ENCODE assay signal across 1 cellular context in the genomic region with DNA sequence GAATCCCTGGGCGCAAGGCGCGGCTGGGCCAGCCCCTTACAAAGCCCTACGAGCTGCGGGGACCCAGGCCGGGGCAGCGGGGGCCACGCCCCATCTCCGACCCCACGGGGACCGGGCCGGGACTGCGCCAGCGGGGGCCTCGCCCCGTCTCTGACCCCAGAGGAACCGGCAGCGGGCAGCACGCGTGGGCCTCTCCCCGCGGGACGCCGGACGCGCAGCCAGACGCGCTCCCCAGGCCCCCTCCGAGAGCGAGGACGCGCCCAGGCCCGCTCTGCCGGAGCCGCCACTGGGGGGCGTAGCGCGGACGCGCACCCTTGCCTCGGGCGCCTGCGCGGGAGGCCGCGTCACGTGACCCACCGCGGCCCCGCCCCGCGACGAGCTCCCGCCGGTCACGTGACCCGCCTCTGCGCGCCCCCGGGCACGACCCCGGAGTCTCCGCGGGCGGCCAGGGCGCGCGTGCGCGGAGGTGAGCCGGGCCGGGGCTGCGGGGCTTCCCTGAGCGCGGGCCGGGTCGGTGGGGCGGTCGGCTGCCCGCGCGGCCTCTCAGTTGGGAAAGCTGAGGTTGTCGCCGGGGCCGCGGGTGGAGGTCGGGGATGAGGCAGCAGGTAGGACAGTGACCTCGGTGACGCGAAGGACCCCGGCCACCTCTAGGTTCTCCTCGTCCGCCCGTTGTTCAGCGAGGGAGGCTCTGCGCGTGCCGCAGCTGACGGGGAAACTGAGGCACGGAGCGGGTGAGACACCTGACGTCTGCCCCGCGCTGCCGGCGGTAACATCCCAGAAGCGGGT.
TF ChIP-seq lines count a peak whose summit lies in the region.

A gene (plus strand): TSS at position 422 of the 786 bp plus-strand sequence. CDS start 3,006 bp downstream, outside the sequence.

TF ChIP-seq in HepG2, 621 proteins besides CTCF, POLR2A, EP300 and RAD21 (continued from another document and continues in another):
- TF ChIP-seq NONO (IDR thresholded peaks at IDR 0.05), result no peak
- TF ChIP-seq NONO (CRISPR knock-in tag; conservative IDR thresholded peaks at IDR 0.05), result peak; percentile 82
- TF ChIP-seq, protein P1, sequence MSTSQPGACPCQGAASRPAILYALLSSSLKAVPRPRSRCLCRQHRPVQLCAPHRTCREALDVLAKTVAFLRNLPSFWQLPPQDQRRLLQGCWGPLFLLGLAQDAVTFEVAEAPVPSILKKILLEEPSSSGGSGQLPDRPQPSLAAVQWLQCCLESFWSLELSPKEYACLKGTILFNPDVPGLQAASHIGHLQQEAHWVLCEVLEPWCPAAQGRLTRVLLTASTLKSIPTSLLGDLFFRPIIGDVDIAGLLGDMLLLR (CRISPR knock-in tag; IDR thresholded peaks at IDR 0.05), result 0 out of 2 replicates have a peak, but pooled peaks have one; percentile 19
- TF ChIP-seq HDAC1 (CRISPR knock-in tag; IDR thresholded peaks at IDR 0.05), result peak; percentile 67
- TF ChIP-seq PTBP1 (IDR thresholded peaks at IDR 0.05; ENCODE audit: low read depth, low read length, poor library complexity, severe bottlenecking), result peak; percentile 86
- peak; percentile 47; the same call in 1 of the 2 replicates for TF ChIP-seq MEF2D (CRISPR knock-in tag; IDR thresholded peaks at IDR 0.05)
- peak; percentile 49; the same call in 1 of the 2 replicates for TF ChIP-seq ZNF713 (CRISPR knock-in tag; IDR thresholded peaks at IDR 0.05)
- 0 out of 2 replicates have a peak, but pooled peaks have one; percentile 21 for TF ChIP-seq ZNF724P (CRISPR knock-in tag; IDR thresholded peaks at IDR 0.05; ENCODE audit: borderline replicate concordance)
- TF ChIP-seq, protein P2, sequence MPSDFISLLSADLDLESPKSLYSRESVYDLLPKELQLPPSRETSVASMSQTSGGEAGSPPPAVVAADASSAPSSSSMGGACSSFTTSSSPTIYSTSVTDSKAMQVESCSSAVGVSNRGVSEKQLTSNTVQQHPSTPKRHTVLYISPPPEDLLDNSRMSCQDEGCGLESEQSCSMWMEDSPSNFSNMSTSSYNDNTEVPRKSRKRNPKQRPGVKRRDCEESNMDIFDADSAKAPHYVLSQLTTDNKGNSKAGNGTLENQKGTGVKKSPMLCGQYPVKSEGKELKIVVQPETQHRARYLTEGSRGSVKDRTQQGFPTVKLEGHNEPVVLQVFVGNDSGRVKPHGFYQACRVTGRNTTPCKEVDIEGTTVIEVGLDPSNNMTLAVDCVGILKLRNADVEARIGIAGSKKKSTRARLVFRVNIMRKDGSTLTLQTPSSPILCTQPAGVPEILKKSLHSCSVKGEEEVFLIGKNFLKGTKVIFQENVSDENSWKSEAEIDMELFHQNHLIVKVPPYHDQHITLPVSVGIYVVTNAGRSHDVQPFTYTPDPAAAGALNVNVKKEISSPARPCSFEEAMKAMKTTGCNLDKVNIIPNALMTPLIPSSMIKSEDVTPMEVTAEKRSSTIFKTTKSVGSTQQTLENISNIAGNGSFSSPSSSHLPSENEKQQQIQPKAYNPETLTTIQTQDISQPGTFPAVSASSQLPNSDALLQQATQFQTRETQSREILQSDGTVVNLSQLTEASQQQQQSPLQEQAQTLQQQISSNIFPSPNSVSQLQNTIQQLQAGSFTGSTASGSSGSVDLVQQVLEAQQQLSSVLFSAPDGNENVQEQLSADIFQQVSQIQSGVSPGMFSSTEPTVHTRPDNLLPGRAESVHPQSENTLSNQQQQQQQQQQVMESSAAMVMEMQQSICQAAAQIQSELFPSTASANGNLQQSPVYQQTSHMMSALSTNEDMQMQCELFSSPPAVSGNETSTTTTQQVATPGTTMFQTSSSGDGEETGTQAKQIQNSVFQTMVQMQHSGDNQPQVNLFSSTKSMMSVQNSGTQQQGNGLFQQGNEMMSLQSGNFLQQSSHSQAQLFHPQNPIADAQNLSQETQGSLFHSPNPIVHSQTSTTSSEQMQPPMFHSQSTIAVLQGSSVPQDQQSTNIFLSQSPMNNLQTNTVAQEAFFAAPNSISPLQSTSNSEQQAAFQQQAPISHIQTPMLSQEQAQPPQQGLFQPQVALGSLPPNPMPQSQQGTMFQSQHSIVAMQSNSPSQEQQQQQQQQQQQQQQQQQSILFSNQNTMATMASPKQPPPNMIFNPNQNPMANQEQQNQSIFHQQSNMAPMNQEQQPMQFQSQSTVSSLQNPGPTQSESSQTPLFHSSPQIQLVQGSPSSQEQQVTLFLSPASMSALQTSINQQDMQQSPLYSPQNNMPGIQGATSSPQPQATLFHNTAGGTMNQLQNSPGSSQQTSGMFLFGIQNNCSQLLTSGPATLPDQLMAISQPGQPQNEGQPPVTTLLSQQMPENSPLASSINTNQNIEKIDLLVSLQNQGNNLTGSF (CRISPR knock-in tag; IDR thresholded peaks at IDR 0.05), result peak; percentile 48; the same call in 1 of the 2 replicates
- TF ChIP-seq, protein P3, sequence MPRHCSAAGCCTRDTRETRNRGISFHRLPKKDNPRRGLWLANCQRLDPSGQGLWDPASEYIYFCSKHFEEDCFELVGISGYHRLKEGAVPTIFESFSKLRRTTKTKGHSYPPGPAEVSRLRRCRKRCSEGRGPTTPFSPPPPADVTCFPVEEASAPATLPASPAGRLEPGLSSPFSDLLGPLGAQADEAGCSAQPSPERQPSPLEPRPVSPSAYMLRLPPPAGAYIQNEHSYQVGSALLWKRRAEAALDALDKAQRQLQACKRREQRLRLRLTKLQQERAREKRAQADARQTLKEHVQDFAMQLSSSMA (CRISPR knock-in tag; IDR thresholded peaks at IDR 0.05), result no peak
- TF ChIP-seq, protein P4, sequence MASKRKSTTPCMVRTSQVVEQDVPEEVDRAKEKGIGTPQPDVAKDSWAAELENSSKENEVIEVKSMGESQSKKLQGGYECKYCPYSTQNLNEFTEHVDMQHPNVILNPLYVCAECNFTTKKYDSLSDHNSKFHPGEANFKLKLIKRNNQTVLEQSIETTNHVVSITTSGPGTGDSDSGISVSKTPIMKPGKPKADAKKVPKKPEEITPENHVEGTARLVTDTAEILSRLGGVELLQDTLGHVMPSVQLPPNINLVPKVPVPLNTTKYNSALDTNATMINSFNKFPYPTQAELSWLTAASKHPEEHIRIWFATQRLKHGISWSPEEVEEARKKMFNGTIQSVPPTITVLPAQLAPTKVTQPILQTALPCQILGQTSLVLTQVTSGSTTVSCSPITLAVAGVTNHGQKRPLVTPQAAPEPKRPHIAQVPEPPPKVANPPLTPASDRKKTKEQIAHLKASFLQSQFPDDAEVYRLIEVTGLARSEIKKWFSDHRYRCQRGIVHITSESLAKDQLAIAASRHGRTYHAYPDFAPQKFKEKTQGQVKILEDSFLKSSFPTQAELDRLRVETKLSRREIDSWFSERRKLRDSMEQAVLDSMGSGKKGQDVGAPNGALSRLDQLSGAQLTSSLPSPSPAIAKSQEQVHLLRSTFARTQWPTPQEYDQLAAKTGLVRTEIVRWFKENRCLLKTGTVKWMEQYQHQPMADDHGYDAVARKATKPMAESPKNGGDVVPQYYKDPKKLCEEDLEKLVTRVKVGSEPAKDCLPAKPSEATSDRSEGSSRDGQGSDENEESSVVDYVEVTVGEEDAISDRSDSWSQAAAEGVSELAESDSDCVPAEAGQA (IDR thresholded peaks at IDR 0.05; ENCODE audit: low read depth), result no peak
- TF ChIP-seq, protein P4 (CRISPR knock-in tag; IDR thresholded peaks at IDR 0.05; ENCODE audit: borderline replicate concordance), result no peak; the same call in 1 of the 2 replicates
- TF ChIP-seq ZMAT3 (CRISPR knock-in tag; conservative IDR thresholded peaks at IDR 0.05), result peak; percentile 24; the same call in 1 of the 2 replicates
- TF ChIP-seq ZMYM4 (CRISPR knock-in tag; IDR thresholded peaks at IDR 0.05), result peak; percentile 85; the same call in 1 of the 2 replicates
- no peak; the same call in 1 of the 2 replicates for TF ChIP-seq HDAC2 (CRISPR knock-in tag; IDR thresholded peaks at IDR 0.05)
- TF ChIP-seq ZNF644 (CRISPR knock-in tag; IDR thresholded peaks at IDR 0.05; ENCODE audit: low read depth), result no peak
- 0 out of 2 replicates have a peak, but pooled peaks have one; percentile 11 for TF ChIP-seq ONECUT2 (CRISPR knock-in tag; IDR thresholded peaks at IDR 0.05)
- TF ChIP-seq, protein P5, sequence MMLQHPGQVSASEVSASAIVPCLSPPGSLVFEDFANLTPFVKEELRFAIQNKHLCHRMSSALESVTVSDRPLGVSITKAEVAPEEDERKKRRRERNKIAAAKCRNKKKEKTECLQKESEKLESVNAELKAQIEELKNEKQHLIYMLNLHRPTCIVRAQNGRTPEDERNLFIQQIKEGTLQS (CRISPR knock-in tag; IDR thresholded peaks at IDR 0.05), result peak; percentile 36; the same call in 1 of the 2 replicates
- TF ChIP-seq ZNF350 (CRISPR knock-in tag; IDR thresholded peaks at IDR 0.05; ENCODE audit: borderline replicate concordance, low read depth), result no peak
- TF ChIP-seq RBFOX2 (IDR thresholded peaks at IDR 0.05; ENCODE audit: low read depth, low read length), result peak; percentile 90
- TF ChIP-seq, protein P6, sequence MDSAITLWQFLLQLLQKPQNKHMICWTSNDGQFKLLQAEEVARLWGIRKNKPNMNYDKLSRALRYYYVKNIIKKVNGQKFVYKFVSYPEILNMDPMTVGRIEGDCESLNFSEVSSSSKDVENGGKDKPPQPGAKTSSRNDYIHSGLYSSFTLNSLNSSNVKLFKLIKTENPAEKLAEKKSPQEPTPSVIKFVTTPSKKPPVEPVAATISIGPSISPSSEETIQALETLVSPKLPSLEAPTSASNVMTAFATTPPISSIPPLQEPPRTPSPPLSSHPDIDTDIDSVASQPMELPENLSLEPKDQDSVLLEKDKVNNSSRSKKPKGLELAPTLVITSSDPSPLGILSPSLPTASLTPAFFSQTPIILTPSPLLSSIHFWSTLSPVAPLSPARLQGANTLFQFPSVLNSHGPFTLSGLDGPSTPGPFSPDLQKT (CRISPR knock-in tag; IDR thresholded peaks at IDR 0.05; ENCODE audit: borderline replicate concordance), result peak; percentile 79; the same call in 1 of the 2 replicates
- TF ChIP-seq, protein P7, sequence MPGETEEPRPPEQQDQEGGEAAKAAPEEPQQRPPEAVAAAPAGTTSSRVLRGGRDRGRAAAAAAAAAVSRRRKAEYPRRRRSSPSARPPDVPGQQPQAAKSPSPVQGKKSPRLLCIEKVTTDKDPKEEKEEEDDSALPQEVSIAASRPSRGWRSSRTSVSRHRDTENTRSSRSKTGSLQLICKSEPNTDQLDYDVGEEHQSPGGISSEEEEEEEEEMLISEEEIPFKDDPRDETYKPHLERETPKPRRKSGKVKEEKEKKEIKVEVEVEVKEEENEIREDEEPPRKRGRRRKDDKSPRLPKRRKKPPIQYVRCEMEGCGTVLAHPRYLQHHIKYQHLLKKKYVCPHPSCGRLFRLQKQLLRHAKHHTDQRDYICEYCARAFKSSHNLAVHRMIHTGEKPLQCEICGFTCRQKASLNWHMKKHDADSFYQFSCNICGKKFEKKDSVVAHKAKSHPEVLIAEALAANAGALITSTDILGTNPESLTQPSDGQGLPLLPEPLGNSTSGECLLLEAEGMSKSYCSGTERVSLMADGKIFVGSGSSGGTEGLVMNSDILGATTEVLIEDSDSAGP (CRISPR knock-in tag; IDR thresholded peaks at IDR 0.05; ENCODE audit: borderline replicate concordance), result peak; percentile 52; the same call in 1 of the 2 replicates
- TF ChIP-seq ZNF431 (CRISPR knock-in tag; IDR thresholded peaks at IDR 0.05; ENCODE audit: borderline replicate concordance, low read depth), result peak; percentile 92
- TF ChIP-seq, protein P8, sequence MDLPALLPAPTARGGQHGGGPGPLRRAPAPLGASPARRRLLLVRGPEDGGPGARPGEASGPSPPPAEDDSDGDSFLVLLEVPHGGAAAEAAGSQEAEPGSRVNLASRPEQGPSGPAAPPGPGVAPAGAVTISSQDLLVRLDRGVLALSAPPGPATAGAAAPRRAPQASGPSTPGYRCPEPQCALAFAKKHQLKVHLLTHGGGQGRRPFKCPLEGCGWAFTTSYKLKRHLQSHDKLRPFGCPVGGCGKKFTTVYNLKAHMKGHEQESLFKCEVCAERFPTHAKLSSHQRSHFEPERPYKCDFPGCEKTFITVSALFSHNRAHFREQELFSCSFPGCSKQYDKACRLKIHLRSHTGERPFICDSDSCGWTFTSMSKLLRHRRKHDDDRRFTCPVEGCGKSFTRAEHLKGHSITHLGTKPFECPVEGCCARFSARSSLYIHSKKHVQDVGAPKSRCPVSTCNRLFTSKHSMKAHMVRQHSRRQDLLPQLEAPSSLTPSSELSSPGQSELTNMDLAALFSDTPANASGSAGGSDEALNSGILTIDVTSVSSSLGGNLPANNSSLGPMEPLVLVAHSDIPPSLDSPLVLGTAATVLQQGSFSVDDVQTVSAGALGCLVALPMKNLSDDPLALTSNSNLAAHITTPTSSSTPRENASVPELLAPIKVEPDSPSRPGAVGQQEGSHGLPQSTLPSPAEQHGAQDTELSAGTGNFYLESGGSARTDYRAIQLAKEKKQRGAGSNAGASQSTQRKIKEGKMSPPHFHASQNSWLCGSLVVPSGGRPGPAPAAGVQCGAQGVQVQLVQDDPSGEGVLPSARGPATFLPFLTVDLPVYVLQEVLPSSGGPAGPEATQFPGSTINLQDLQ (CRISPR knock-in tag; IDR thresholded peaks at IDR 0.05), result peak; percentile 52; the same call in 1 of the 2 replicates
- no peak for TF ChIP-seq KAT7 (CRISPR knock-in tag; IDR thresholded peaks at IDR 0.05; ENCODE audit: borderline replicate concordance)
- TF ChIP-seq MATR3 (CRISPR knock-in tag; IDR thresholded peaks at IDR 0.05), result no peak
- TF ChIP-seq PHF5A (CRISPR knock-in tag; IDR thresholded peaks at IDR 0.05; ENCODE audit: low read depth, unreplicated experiment), result no peak
- TF ChIP-seq NR2F2 (IDR thresholded peaks at IDR 0.05; ENCODE audit: borderline replicate concordance, low read depth), result 0 out of 2 replicates have a peak, but pooled peaks have one; percentile 18
- peak; percentile 87 for TF ChIP-seq HES4 (CRISPR knock-in tag; IDR thresholded peaks at IDR 0.05; ENCODE audit: borderline replicate concordance)
- peak; percentile 32 for TF ChIP-seq FOXC1 (CRISPR knock-in tag; IDR thresholded peaks at IDR 0.05; ENCODE audit: borderline replicate concordance)
- TF ChIP-seq, protein P9, sequence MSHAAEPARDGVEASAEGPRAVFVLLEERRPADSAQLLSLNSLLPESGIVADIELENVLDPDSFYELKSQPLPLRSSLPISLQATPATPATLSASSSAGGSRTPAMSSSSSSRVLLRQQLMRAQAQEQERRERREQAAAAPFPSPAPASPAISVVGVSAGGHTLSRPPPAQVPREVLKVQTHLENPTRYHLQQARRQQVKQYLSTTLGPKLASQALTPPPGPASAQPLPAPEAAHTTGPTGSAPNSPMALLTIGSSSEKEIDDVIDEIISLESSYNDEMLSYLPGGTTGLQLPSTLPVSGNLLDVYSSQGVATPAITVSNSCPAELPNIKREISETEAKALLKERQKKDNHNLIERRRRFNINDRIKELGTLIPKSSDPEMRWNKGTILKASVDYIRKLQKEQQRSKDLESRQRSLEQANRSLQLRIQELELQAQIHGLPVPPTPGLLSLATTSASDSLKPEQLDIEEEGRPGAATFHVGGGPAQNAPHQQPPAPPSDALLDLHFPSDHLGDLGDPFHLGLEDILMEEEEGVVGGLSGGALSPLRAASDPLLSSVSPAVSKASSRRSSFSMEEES (CRISPR knock-in tag; IDR thresholded peaks at IDR 0.05), result peak; percentile 49; the same call in 1 of the 2 replicates
